ENCODE assay signal across 22 cellular contexts in genomic region chr4:33709247-33709646, GRCh38.
DNase-seq lines count a peak whose midpoint lies in the region; ATAC-seq, FAIRE-seq and TF ChIP-seq lines count a peak whose summit lies in the region.
"Had no signal": no experiment of that assay in that cellular context is flagged by ENCODE, and none has a peak within 500 bp of the region (broad histone marks: within the 10 kb centered on the region; RNA-seq: fewer than 3 reads in every experiment).

No MANE protein-coding gene starts in this region.

- H3K56ac ChIP-seq in mesendoderm (ENCODE audit: low read length), result no peak overlapping the region

- peaks cover 15% of the 10 kb centered on the region for H3K9me3 Mint-ChIP-seq in astrocyte (ENCODE audit: unreplicated experiment)
- H3K9me3 Mint-ChIP-seq in naive thymus-derived CD8-positive, alpha-beta T cell, result peaks cover 10 to 64% (median 25%) of the 10 kb centered on the region in 9 donors

- H3K27ac Mint-ChIP-seq in astrocyte (ENCODE audit: unreplicated experiment), result no peak overlapping the region
- no peak overlapping the region for H3K27ac Mint-ChIP-seq in naive thymus-derived CD8-positive, alpha-beta T cell
- H3K27ac Mint-ChIP-seq: activated CD4-positive, alpha-beta T cell treated with anti-CD3 and anti-CD28 coated beads for 36 hours; activated naive CD8-positive, alpha-beta T cell treated with anti-CD3 and anti-CD28 coated beads, Interleukin-2, amount 10 ng/mL, durations not matched to agents 7 days and 5 days; H9; IgD-negative memory B cell; stimulated activated naive B cell treated with anti-CD40 and anti-IgM and Interleukin-4, amounts not matched to agents 10 μg/mL and 1 μg/mL and 100 μg/mL, for 72 hours had no signal

- no peak overlapping the region for H2BK15ac ChIP-seq in mesendoderm (replicated peaks; ENCODE audit: low read depth)

- CTCF ChIA-PET in A673 (lab: Charles Lee), result no interaction called here

- H3K79me1 ChIP-seq in mesendoderm (ENCODE audit: low read length), result no peaks in the 10 kb centered on the region

- WGBS in mesendoderm (ENCODE audit: extremely low coverage, insufficient coverage, low lambda C conversion rate), result no CpG with 5 or more reads among the region's 3 CpGs

- H3K4me2 ChIP-seq in astrocyte (ENCODE audit: low read length) (no peak overlapping the region), mesendoderm (ENCODE audit: low read length) (no peak overlapping the region)
- H3K4me2 ChIP-seq: hepatocyte, smooth muscle cell had no signal

- TF ChIP-seq CTCF in A673 (conservative IDR thresholded peaks at IDR 0.05; ENCODE audit: low read depth, low read length) (no peak), astrocyte (IDR thresholded peaks at IDR 0.05; ENCODE audit: insufficient read depth, low read depth, low read length) (no peak), fibroblast of villous mesenchyme (IDR thresholded peaks at IDR 0.05; ENCODE audit: insufficient read depth, low read depth, low read length) (no peak), WERI-Rb-1 (IDR thresholded peaks at IDR 0.05; ENCODE audit: low read depth, low read length) (no peak)

- H3K23ac ChIP-seq in mesendoderm (ENCODE audit: low read length), result no peak overlapping the region

- no peak overlapping the region for H2BK120ac ChIP-seq in mesendoderm (ENCODE audit: low read depth, low read length)

- peaks cover 5% of the 10 kb centered on the region for H3K4me1 Mint-ChIP-seq in astrocyte (ENCODE audit: low read depth, unreplicated experiment)
- H3K4me1 Mint-ChIP-seq in naive thymus-derived CD8-positive, alpha-beta T cell, result no peaks in the 10 kb centered on the region
- H3K4me1 Mint-ChIP-seq: activated CD4-positive, alpha-beta T cell treated with anti-CD3 and anti-CD28 coated beads for 36 hours; activated naive CD8-positive, alpha-beta T cell treated with anti-CD3 and anti-CD28 coated beads, Interleukin-2, amount 10 ng/mL, durations not matched to agents 7 days and 5 days; H9; IgD-negative memory B cell; stimulated activated naive B cell treated with anti-CD40 and anti-IgM and Interleukin-4, amounts not matched to agents 10 μg/mL and 1 μg/mL and 100 μg/mL, for 72 hours had no signal

- DNase-seq in A673 (ENCODE audit: low spot score) (peak; percentile 0), HS-5 (ENCODE audit: low read depth) (peak; percentile 45), astrocyte (ENCODE audit: low read depth) (peak; percentile 79), fibroblast of villous mesenchyme (ENCODE audit: low read depth) (peak; percentile 28), mesendoderm (no peak), WERI-Rb-1 (no peak)
- DNase-seq in naive thymus-derived CD8-positive, alpha-beta T cell, result no peak
- DNase-seq: activated CD4-positive, alpha-beta T cell treated with anti-CD3 and anti-CD28 coated beads for 36 hours; activated naive CD8-positive, alpha-beta T cell treated with anti-CD3 and anti-CD28 coated beads, Interleukin-2, amount 10 ng/mL, durations not matched to agents 7 days and 5 days; activated T-cell treated with anti-CD3 and anti-CD28 coated beads, Interleukin-2, amount 50 U/mL, for 4 hours; H9; left cardiac atrium; NCI-H1417; ovary; SIG-M5; stimulated activated naive B cell treated with anti-CD40 and anti-IgM and Interleukin-4, amounts not matched to agents 10 μg/mL and 1 μg/mL and 100 μg/mL, for 72 hours; T-helper 2 cell; transverse colon had no signal

- no peak overlapping the region for H4K5ac ChIP-seq in mesendoderm (ENCODE audit: low read length)

- H3K27ac ChIP-seq in A673 (ENCODE audit: low read depth, low read length, poor library complexity, severe bottlenecking) (no peak overlapping the region), astrocyte (ENCODE audit: low read depth, low read length) (peak overlapping the region; percentile 16), mesendoderm (ENCODE audit: low read depth, low read length) (no peak overlapping the region), WERI-Rb-1 (no peak overlapping the region)
- H3K27ac ChIP-seq: hepatocyte, ovary, transverse colon had no signal

- no peak overlapping the region for H3K4me3 ChIP-seq in A673 (ENCODE audit: low read depth, low read length, poor library complexity, severe bottlenecking)
- no peak overlapping the region for H3K4me3 ChIP-seq in astrocyte (ENCODE audit: insufficient read depth, low read depth, low read length)
- H3K4me3 ChIP-seq in fibroblast of villous mesenchyme (ENCODE audit: low read depth, low read length), result no peak overlapping the region
- H3K4me3 ChIP-seq in mesendoderm (ENCODE audit: low read length), result no peak overlapping the region
- no peak overlapping the region for H3K4me3 ChIP-seq in WERI-Rb-1 (ENCODE audit: low read depth, low read length)
- H3K4me3 ChIP-seq: hepatocyte, ovary, smooth muscle cell, transverse colon had no signal

- no peak overlapping the region for H4K8ac ChIP-seq in mesendoderm (ENCODE audit: low read depth, low read length)

- H3K27me3 ChIP-seq in A673 (replicated peaks; ENCODE audit: insufficient read depth, low read depth, low read length, poor library complexity) (no peaks in the 10 kb centered on the region), astrocyte (ENCODE audit: insufficient read depth, low read length) (no peaks in the 10 kb centered on the region), mesendoderm (ENCODE audit: insufficient read depth, low read length, poor library complexity) (no peaks in the 10 kb centered on the region), WERI-Rb-1 (ENCODE audit: insufficient read depth, low read depth, severe bottlenecking) (no peaks in the 10 kb centered on the region)
- H3K27me3 ChIP-seq: hepatocyte, ovary, transverse colon had no signal

- H3K27me3 Mint-ChIP-seq in astrocyte (ENCODE audit: low read depth, unreplicated experiment), result no peaks in the 10 kb centered on the region
- no peaks in the 10 kb centered on the region for H3K27me3 Mint-ChIP-seq in naive thymus-derived CD8-positive, alpha-beta T cell
- H3K27me3 Mint-ChIP-seq: activated CD4-positive, alpha-beta T cell treated with anti-CD3 and anti-CD28 coated beads for 36 hours; activated naive CD8-positive, alpha-beta T cell treated with anti-CD3 and anti-CD28 coated beads, Interleukin-2, amount 10 ng/mL, durations not matched to agents 7 days and 5 days; IgD-negative memory B cell; stimulated activated naive B cell treated with anti-CD40 and anti-IgM and Interleukin-4, amounts not matched to agents 10 μg/mL and 1 μg/mL and 100 μg/mL, for 72 hours had no signal

- no peak overlapping the region for H2AK5ac ChIP-seq in mesendoderm (ENCODE audit: low read length)

- intact Hi-C loops in A673 (cut with micrococcal nuclease; ENCODE audit: unreplicated experiment), result no loop called here

- H3K9me3 ChIP-seq in A673 (ENCODE audit: low read depth, low read length, poor library complexity, severe bottlenecking) (peaks cover 6% of the 10 kb centered on the region), astrocyte (ENCODE audit: insufficient read depth, low read depth, low read length) (peaks cover 8% of the 10 kb centered on the region), WERI-Rb-1 (ENCODE audit: severe bottlenecking) (peaks cover 7% of the 10 kb centered on the region)
- H3K9me3 ChIP-seq: ovary had no signal

- BruUV-seq in A673 (replicated peaks; lab: Mats Ljungman, UMichigan), result no TSS peak

- H2AFZ ChIP-seq in astrocyte (ENCODE audit: low read depth, low read length), result no peak overlapping the region
- H2AFZ ChIP-seq: hepatocyte had no signal

- no peak for ATAC-seq in naive thymus-derived CD8-positive, alpha-beta T cell
- ATAC-seq in GM18511 (IDR thresholded peaks at IDR 0.05; ENCODE audit: unreplicated experiment), result no peak
- ATAC-seq: activated CD4-positive, alpha-beta T cell treated with anti-CD3 and anti-CD28 coated beads for 36 hours; activated T-cell treated with anti-CD3 and anti-CD28 coated beads, Interleukin-2, amount 50 U/mL, for 4 hours; left cardiac atrium; stimulated activated naive B cell treated with anti-CD40 and anti-IgM and Interleukin-4, amounts not matched to agents 10 μg/mL and 1 μg/mL and 100 μg/mL, for 72 hours had no signal

- H2BK5ac ChIP-seq in mesendoderm (ENCODE audit: low read length), result no peak overlapping the region

- no peak for FAIRE-seq in astrocyte (lab: Jason Lieb, UNC)

- no peaks in the 10 kb centered on the region for H3K79me2 ChIP-seq in astrocyte (ENCODE audit: insufficient read depth, low read length)
- H3K79me2 ChIP-seq in mesendoderm (ENCODE audit: control insufficient read depth, insufficient read depth, low read length), result no peaks in the 10 kb centered on the region
- H3K79me2 ChIP-seq: hepatocyte had no signal

- H3K9ac ChIP-seq in astrocyte (ENCODE audit: low read length) (no peak overlapping the region), mesendoderm (ENCODE audit: low read length) (no peak overlapping the region)

- no peak overlapping the region for H3K18ac ChIP-seq in mesendoderm (ENCODE audit: low read length)

- H3K36me3 ChIP-seq in A673 (ENCODE audit: insufficient read depth, low read length, poor library complexity, severe bottlenecking) (no peaks in the 10 kb centered on the region), astrocyte (ENCODE audit: insufficient read depth, low read length) (no peaks in the 10 kb centered on the region), mesendoderm (ENCODE audit: control insufficient read depth, insufficient read depth, low read length) (no peaks in the 10 kb centered on the region), WERI-Rb-1 (no peaks in the 10 kb centered on the region)
- H3K36me3 ChIP-seq: ovary, transverse colon had no signal

- H3K4me1 ChIP-seq in A673 (ENCODE audit: insufficient read depth, low read length, poor library complexity, severe bottlenecking) (no peaks in the 10 kb centered on the region), astrocyte (ENCODE audit: insufficient read depth, low read length) (no peaks in the 10 kb centered on the region), mesendoderm (ENCODE audit: control insufficient read depth, low read depth, low read length) (no peaks in the 10 kb centered on the region)
- H3K4me1 ChIP-seq: transverse colon had no signal

- no peak overlapping the region for H3K4ac ChIP-seq in mesendoderm (ENCODE audit: low read depth, low read length)

- no peaks in the 10 kb centered on the region for H4K20me1 ChIP-seq in astrocyte (ENCODE audit: insufficient read depth, low read length)

- no peaks in the 10 kb centered on the region for H3K36me3 Mint-ChIP-seq in astrocyte (ENCODE audit: low read depth, unreplicated experiment)
- peaks cover 0 to 14% (median 0%) of the 10 kb centered on the region in 3 donors for H3K36me3 Mint-ChIP-seq in naive thymus-derived CD8-positive, alpha-beta T cell
- H3K36me3 Mint-ChIP-seq: activated naive CD8-positive, alpha-beta T cell treated with anti-CD3 and anti-CD28 coated beads, Interleukin-2, amount 10 ng/mL, durations not matched to agents 7 days and 5 days; stimulated activated naive B cell treated with anti-CD40 and anti-IgM and Interleukin-4, amounts not matched to agents 10 μg/mL and 1 μg/mL and 100 μg/mL, for 72 hours had no signal

- POLR2A ChIA-PET in A673 (lab: Charles Lee; ENCODE audit: low non-redundant PET), result no interaction called here
- POLR2A ChIA-PET in naive thymus-derived CD8-positive, alpha-beta T cell (lab: Charles Lee), result no interaction called here

- H3K4me3 Mint-ChIP-seq in astrocyte (ENCODE audit: unreplicated experiment), result no peak overlapping the region
- no peak overlapping the region for H3K4me3 Mint-ChIP-seq in naive thymus-derived CD8-positive, alpha-beta T cell
- H3K4me3 Mint-ChIP-seq: activated CD4-positive, alpha-beta T cell treated with anti-CD3 and anti-CD28 coated beads for 36 hours; activated naive CD8-positive, alpha-beta T cell treated with anti-CD3 and anti-CD28 coated beads, Interleukin-2, amount 10 ng/mL, durations not matched to agents 7 days and 5 days; activated T-cell treated with anti-CD3 and anti-CD28 coated beads, Interleukin-2, amount 50 U/mL, for 4 hours; H9; IgD-negative memory B cell; stimulated activated naive B cell treated with anti-CD40 and anti-IgM and Interleukin-4, amounts not matched to agents 10 μg/mL and 1 μg/mL and 100 μg/mL, for 72 hours had no signal

Comparison
In these comparisons a context has a peak if more than half of its experiments do, and no peak if none do; other contexts are left out.
1. DNase-seq: peak in A673 (single experiment), HS-5 (single experiment), astrocyte (single experiment) and fibroblast of villous mesenchyme (single experiment); none in mesendoderm (single experiment), naive thymus-derived CD8-positive, alpha-beta T cell (0 of 10) and WERI-Rb-1 (single experiment).